Comparison of ENCODE assay signal across 11 cellular contexts in genomic region chr10:34024708-34025425, GRCh38.
DNase-seq lines count a peak whose midpoint lies in the region; FAIRE-seq and TF ChIP-seq lines count a peak whose summit lies in the region.
"Had no signal": no experiment of that assay in that cellular context is flagged by ENCODE, and none has a peak within 500 bp of the region (broad histone marks: within the 10 kb centered on the region; RNA-seq: fewer than 3 reads in every experiment).

No MANE protein-coding gene starts in this region.

- no peaks in the 10 kb centered on the region for H3K4me1 ChIP-seq in Karpas-422 (ENCODE audit: low read length)

- no peaks in the 10 kb centered on the region for H3K27me3 ChIP-seq in Karpas-422 (ENCODE audit: low read length)

- peak; percentile 51 for FAIRE-seq in islet of Langerhans (lab: Jason Lieb, UNC)
- FAIRE-seq: endometrium had no signal

- POLR2A ChIA-PET in HEK293T (lab: Yijun Ruan, JAX) = no interaction called here

- no peak overlapping the region for H3K9ac ChIP-seq in Karpas-422 (ENCODE audit: low read length)

- in situ Hi-C loops in astrocyte of the spinal cord (cut with HindIII; ENCODE audit: low sequenced_read_pairs) = no loop called here

- DNase-seq in CD1c-positive myeloid dendritic cell (ENCODE audit: extremely low spot score) (peak; percentile 45), HEK293T (ENCODE audit: extremely low spot score) (no peak), astrocyte of the spinal cord (ENCODE audit: low read depth, low spot score) (no peak), DMS114 treated with DMSO at 0.1 percent for 48 hours (lab: John Stamatoyannopoulos, UW; ENCODE audit: unreplicated experiment) (no peak), Karpas-422 (no peak), NCI-H2171 (lab: John Stamatoyannopoulos, UW) (no peak), glomerular visceral epithelial cell (ENCODE audit: extremely low spot score) (no peak)
- DNase-seq: CD4-positive, alpha-beta T cell; NCI-H446 treated with DMSO at 0.1 percent for 48 hours had no signal

- no peaks in the 10 kb centered on the region for H3K36me3 ChIP-seq in Karpas-422 (ENCODE audit: insufficient read depth, low read length)

- H3K79me2 ChIP-seq in Karpas-422 (ENCODE audit: low read length) = no peaks in the 10 kb centered on the region

- H2AFZ ChIP-seq in Karpas-422 (ENCODE audit: low read length) = no peak overlapping the region

- peak; percentile 8 for TF ChIP-seq CTCF in astrocyte of the spinal cord (IDR thresholded peaks at IDR 0.05; ENCODE audit: low read depth, low read length)

- no peaks in the 10 kb centered on the region for H4K20me1 ChIP-seq in Karpas-422 (ENCODE audit: insufficient read depth, low read depth, low read length)

- peaks cover 23% of the 10 kb centered on the region for H3K9me3 ChIP-seq in Karpas-422 (ENCODE audit: low read length)

- no peaks in the 10 kb centered on the region for H3K9me2 ChIP-seq in Karpas-422 (replicated peaks; ENCODE audit: insufficient read depth, low read length)

- H3K4me2 ChIP-seq in Karpas-422 (ENCODE audit: low read depth, low read length, poor library complexity, severe bottlenecking) = no peak overlapping the region

- no peak overlapping the region for H3K27ac ChIP-seq in Karpas-422 (ENCODE audit: low read length)

- CTCF ChIA-PET in HEK293T (lab: Yijun Ruan, JAX) = no interaction called here

- no peak overlapping the region for H3K4me3 ChIP-seq in astrocyte of the spinal cord (ENCODE audit: low read depth, low read length)
- no peak overlapping the region for H3K4me3 ChIP-seq in Karpas-422 (ENCODE audit: low read length)

TF ChIP-seq in HEK293T, 16 proteins besides CTCF, POLR2A, EP300 and RAD21:
- TF ChIP-seq PKNOX1 (IDR thresholded peaks at IDR 0.05) (peak; percentile 78), HDGF (IDR thresholded peaks at IDR 0.05; ENCODE audit: borderline replicate concordance) (no peak)
